In the genomic region with DNA sequence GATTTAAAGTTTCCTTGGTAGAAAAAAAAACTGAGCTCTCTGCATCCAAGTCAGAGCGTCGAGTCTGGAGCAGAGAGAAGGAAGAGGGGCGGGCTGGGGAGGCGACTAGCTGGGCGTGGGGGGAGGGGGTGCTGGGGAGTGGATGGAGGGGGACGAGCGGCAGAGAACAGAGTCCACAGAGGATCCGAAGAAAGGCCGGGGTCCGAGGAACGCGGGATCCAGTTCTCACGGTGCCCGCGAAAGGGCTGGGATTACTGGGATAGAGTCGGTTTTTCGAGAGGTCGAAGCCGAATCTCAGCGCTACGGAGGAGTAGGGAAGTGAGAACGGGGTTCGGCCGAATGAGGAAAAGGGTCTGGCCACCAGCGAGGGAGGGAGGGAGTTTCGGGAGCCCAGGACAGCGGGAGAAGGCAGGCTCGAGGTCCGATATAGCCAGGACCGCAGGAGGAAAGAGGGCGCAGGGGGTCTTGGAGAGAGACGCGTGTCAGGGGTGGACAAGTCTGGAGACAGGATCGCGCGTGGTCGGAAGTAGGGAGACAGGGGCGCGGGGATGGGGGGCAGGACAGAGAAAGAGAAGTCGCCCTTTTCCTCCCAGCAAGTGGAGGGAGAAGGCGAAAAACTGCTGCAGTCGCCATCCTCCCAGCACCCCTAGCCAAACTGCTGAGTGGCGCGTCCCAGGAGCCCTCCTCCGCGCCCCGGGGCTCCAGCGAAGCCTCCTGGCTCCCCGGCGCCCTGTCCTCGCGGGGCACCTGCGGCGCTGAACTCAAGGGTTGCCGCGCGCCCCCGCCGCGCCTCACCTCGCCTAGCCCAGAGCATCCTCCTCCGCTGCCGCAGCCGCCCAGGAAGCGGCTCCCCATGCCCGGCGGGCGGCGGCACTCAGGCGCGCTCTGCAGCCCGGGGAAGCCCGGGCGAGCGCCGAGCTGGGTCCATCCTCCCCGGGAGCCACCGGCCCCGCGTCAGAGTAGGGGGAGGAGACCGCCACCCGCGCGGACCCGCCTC, we compare ENCODE assay signal across 10 cellular contexts. TPM values are rescaled to one million over a fixed set of nuclear protein-coding genes. Genes with fewer than 3 reads are reported as not detected.
DNase-seq lines count a peak whose midpoint lies in the region; ATAC-seq, FAIRE-seq and TF ChIP-seq lines count a peak whose summit lies in the region.
"Had no signal": no experiment of that assay in that cellular context is flagged by ENCODE, and none has a peak within 500 bp of the region (broad histone marks: within the 10 kb centered on the region; RNA-seq: fewer than 3 reads in every experiment).

A gene (minus strand): TSS at position 926 of the 997 bp plus-strand sequence. CDS start 133,030 bp downstream, outside the sequence.

- ATAC-seq in activated naive CD8-positive, alpha-beta T cell treated with anti-CD3 and anti-CD28 coated beads, Interleukin-2, amount 10 ng/mL, durations not matched to agents 7 days and 5 days (ENCODE audit: low read depth), result peak; percentile 72

- DNase-seq in NCI-H2227 (lab: John Stamatoyannopoulos, UW; ENCODE audit: unreplicated experiment) (peak; percentile 59), NCI-H2227 treated with DMSO at 0.1 percent for 48 hours (lab: John Stamatoyannopoulos, UW) (no peak), HTR-8/SVneo (ENCODE audit: insufficient read length, low spot score) (no peak), NK-92 (lab: John Stamatoyannopoulos, UW; ENCODE audit: unreplicated experiment) (no peak), BE2C (no peak)
- DNase-seq in activated naive CD8-positive, alpha-beta T cell treated with anti-CD3 and anti-CD28 coated beads, Interleukin-2, amount 10 ng/mL, durations not matched to agents 7 days and 5 days, result peak; percentile 41
- peak; percentile 23 for DNase-seq in stimulated activated CD8-positive, alpha-beta memory T cell treated with anti-CD3 and anti-CD28 coated beads, Interleukin-4, amount 100 ng/mL, for 48 hours

- peak within 1 kb of the TSS; percentile 71 for H3K4me3 ChIP-seq in iPS-18c (ENCODE audit: insufficient read depth, low read depth, low read length)
- H3K4me3 ChIP-seq in BE2C (ENCODE audit: low read depth, low read length), result no peak within 1 kb of the TSS

- H3K9me3 ChIP-seq in iPS-18c (ENCODE audit: control insufficient read depth, insufficient read depth, low read length) (no peaks in the 10 kb centered on the region), BE2C (no peaks in the 10 kb centered on the region)

- H3K27me3 Mint-ChIP-seq in activated naive CD8-positive, alpha-beta T cell treated with anti-CD3 and anti-CD28 coated beads, Interleukin-2, amount 10 ng/mL, durations not matched to agents 7 days and 5 days, result peaks cover 55% of the 10 kb centered on the region

- H3K4me1 ChIP-seq in BE2C, result no peaks in the 10 kb centered on the region

- H3K27ac Mint-ChIP-seq in activated naive CD8-positive, alpha-beta T cell treated with anti-CD3 and anti-CD28 coated beads, Interleukin-2, amount 10 ng/mL, durations not matched to agents 7 days and 5 days, result no peak within 1 kb of the TSS

- H3K4me3 Mint-ChIP-seq in activated naive CD8-positive, alpha-beta T cell treated with anti-CD3 and anti-CD28 coated beads, Interleukin-2, amount 10 ng/mL, durations not matched to agents 7 days and 5 days, result peak within 1 kb of the TSS; percentile 45

- no peaks in the 10 kb centered on the region for H3K36me3 Mint-ChIP-seq in activated naive CD8-positive, alpha-beta T cell treated with anti-CD3 and anti-CD28 coated beads, Interleukin-2, amount 10 ng/mL, durations not matched to agents 7 days and 5 days
- H3K36me3 Mint-ChIP-seq: CD4-positive, CD25-positive, alpha-beta regulatory T cell had no signal

- H3K36me3 ChIP-seq in BE2C, result no peaks in the 10 kb centered on the region

- no peak for FAIRE-seq in HTR-8/SVneo (lab: Jason Lieb, UNC)

- H3K4me1 Mint-ChIP-seq in activated naive CD8-positive, alpha-beta T cell treated with anti-CD3 and anti-CD28 coated beads, Interleukin-2, amount 10 ng/mL, durations not matched to agents 7 days and 5 days, result no peaks in the 10 kb centered on the region

- H3K9me3 Mint-ChIP-seq in activated naive CD8-positive, alpha-beta T cell treated with anti-CD3 and anti-CD28 coated beads, Interleukin-2, amount 10 ng/mL, durations not matched to agents 7 days and 5 days, result no peaks in the 10 kb centered on the region

- POLR2A ChIA-PET in activated naive CD8-positive, alpha-beta T cell treated with anti-CD3 and anti-CD28 coated beads, Interleukin-2, amount 10 ng/mL, durations not matched to agents 7 days and 5 days (lab: Charles Lee), result no interaction called here

- H3K27me3 ChIP-seq in BE2C, result peaks cover 19% of the 10 kb centered on the region

- TF ChIP-seq CTCF in BE2C (IDR thresholded peaks at IDR 0.05; ENCODE audit: low read depth, low read length), result no peak

RNA-seq across cellular contexts. Expression of the gene that starts here (rescaled TPM):
- total RNA-seq in activated naive CD8-positive, alpha-beta T cell treated with anti-CD3 and anti-CD28 coated beads, Interleukin-2, amount 10 ng/mL, durations not matched to agents 7 days and 5 days, result under 1 TPM; 0.54 to 0.72 TPM
- 0.29 TPM for polyA plus RNA-seq in BE2C (2012; ENCODE audit: insufficient read depth, insufficient read length, low read depth)
- total RNA-seq: SK-MEL-5 had no signal

Comparison
In these comparisons a context has a peak if more than half of its experiments do, and no peak if none do; other contexts are left out.
1. DNase-seq: peak in NCI-H2227 (single experiment) and stimulated activated CD8-positive, alpha-beta memory T cell treated with anti-CD3 and anti-CD28 coated beads, Interleukin-4, amount 100 ng/mL, for 48 hours (single experiment); none in NCI-H2227 treated with DMSO at 0.1 percent for 48 hours (single experiment), HTR-8/SVneo (single experiment), NK-92 (single experiment) and BE2C (single experiment).
2. Peak in DNase-seq and ATAC-seq in activated naive CD8-positive, alpha-beta T cell treated with anti-CD3 and anti-CD28 coated beads, Interleukin-2, amount 10 ng/mL, durations not matched to agents 7 days and 5 days; RNA of the gene not detected or under 1 TPM.